Comparison of ENCODE assay signal across 20 cellular contexts in the genomic region with DNA sequence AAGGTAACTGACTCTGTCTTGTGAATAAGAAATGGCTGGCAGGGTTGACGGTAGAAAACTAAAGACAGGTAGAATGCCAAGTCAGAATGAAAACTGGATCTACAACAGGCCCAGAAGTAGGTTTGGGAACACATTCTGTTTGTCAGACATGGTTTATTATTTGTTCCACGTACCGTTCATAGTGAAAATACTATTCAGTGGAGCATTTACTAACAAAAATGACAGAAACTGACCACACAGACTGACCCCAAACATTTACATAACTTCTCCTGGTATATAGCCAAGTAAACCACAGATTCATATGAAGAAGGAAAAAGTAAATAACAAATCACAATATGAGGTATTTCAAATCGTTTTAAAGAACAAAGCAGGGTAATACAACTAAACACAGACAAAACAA.
DNase-seq lines count a peak whose midpoint lies in the region; ATAC-seq, FAIRE-seq and TF ChIP-seq lines count a peak whose summit lies in the region.
"Had no signal": no experiment of that assay in that cellular context is flagged by ENCODE, and none has a peak within 500 bp of the region (broad histone marks: within the 10 kb centered on the region; RNA-seq: fewer than 3 reads in every experiment).

No MANE protein-coding gene starts in this region.

- DNase-seq in GM12891 (ENCODE audit: insufficient read length, low spot score) (no peak), NCI-H748 (lab: John Stamatoyannopoulos, UW; ENCODE audit: unreplicated experiment) (peak; percentile 50), fibroblast of lung (ENCODE audit: low read depth in 2 of 2) (peak; percentile 54 to 68), epidermal melanocyte (ENCODE audit: insufficient read length, low spot score) (no peak), pons (ENCODE audit: low spot score) (no peak), spleen (no peak)
- DNase-seq: activated CD4-positive, alpha-beta T cell treated with anti-CD3 and anti-CD28 coated beads, Interleukin-2, amount 10 ng/mL, durations not matched to agents 24 days and 14 days; activated naive CD4-positive, alpha-beta T cell treated with Interleukin-2 at 50 U/mL for 16 hours; effector memory CD4-positive, alpha-beta T cell; foreskin fibroblast; GDM1; H9; left ventricle myocardium superior; naive B cell; NCI-H1694; NCI-H510A; psoas muscle had no signal

- no peak overlapping the region for H3K4me3 ChIP-seq in fibroblast of lung (replicated peaks in 1 of 4; ENCODE audit: control extremely low read depth in 1 of 4, insufficient read depth in 1 of 4, low read depth in 3 of 4, low read length in 4 of 4)
- H3K4me3 ChIP-seq in skeletal muscle satellite cell (ENCODE audit: low read length): no peak overlapping the region
- no peak overlapping the region for H3K4me3 ChIP-seq in spleen
- H3K4me3 ChIP-seq: psoas muscle, SJSA1 had no signal

- H3K27ac ChIP-seq in fibroblast of lung (ENCODE audit: insufficient read depth, low read length) (no peak overlapping the region), spleen (no peak overlapping the region)
- H3K27ac ChIP-seq: psoas muscle, SJSA1 had no signal

- H2AFZ ChIP-seq in fibroblast of lung (ENCODE audit: low read length): no peak overlapping the region

- H3K27me3 ChIP-seq in fibroblast of lung (ENCODE audit: control insufficient read depth, insufficient read depth, low read length) (no peaks in the 10 kb centered on the region), skeletal muscle satellite cell (ENCODE audit: control insufficient read depth, insufficient read depth, low read length) (no peaks in the 10 kb centered on the region), spleen (replicated peaks in 1 of 7) (no peaks in the 10 kb centered on the region)
- H3K27me3 ChIP-seq: SJSA1 had no signal

- peak overlapping the region; percentile 42 for H3K4me2 ChIP-seq in fibroblast of lung (ENCODE audit: extremely low read depth, insufficient read depth, low read length)
- peak overlapping the region; percentile 7 for H3K4me2 ChIP-seq in skeletal muscle satellite cell (ENCODE audit: low read length)

- TF ChIP-seq CTCF in fibroblast of lung (conservative IDR thresholded peaks at IDR 0.05 in 1 of 2, IDR thresholded peaks at IDR 0.05 in 1 of 2; ENCODE audit: low read depth in 1 of 2, low read length in 2 of 2) (no peak), spleen (IDR thresholded peaks at IDR 0.05 in 8 of 11, conservative IDR thresholded peaks at IDR 0.05 in 3 of 11) (no peak)

- H3K4me1 ChIP-seq in fibroblast of lung (ENCODE audit: control insufficient read depth, extremely low read depth, insufficient read depth, low read length): peaks cover 24% of the 10 kb centered on the region
- peaks cover 43% of the 10 kb centered on the region for H3K4me1 ChIP-seq in skeletal muscle satellite cell (ENCODE audit: control insufficient read depth, insufficient read depth, low read length)
- H3K4me1 ChIP-seq in spleen: peaks cover 0 to 24% (median 16%) of the 10 kb centered on the region in 6 donors

- no peak for ATAC-seq in HG02763 (IDR thresholded peaks at IDR 0.05; ENCODE audit: unreplicated experiment)
- ATAC-seq: left ventricle myocardium superior, psoas muscle had no signal

- peak; percentile 5 for FAIRE-seq in GM12891 (lab: Jason Lieb, UNC)

- no peaks in the 10 kb centered on the region for H3K79me2 ChIP-seq in fibroblast of lung (ENCODE audit: control insufficient read depth, insufficient read depth, low read length)

- H3K36me3 ChIP-seq in fibroblast of lung (ENCODE audit: control insufficient read depth, insufficient read depth, low read length): no peaks in the 10 kb centered on the region
- H3K36me3 ChIP-seq in skeletal muscle satellite cell (ENCODE audit: insufficient read depth, low read length): no peaks in the 10 kb centered on the region
- peaks cover 0 to 35% (median under 1%) of the 10 kb centered on the region in 6 donors for H3K36me3 ChIP-seq in spleen

- no peaks in the 10 kb centered on the region for H4K20me1 ChIP-seq in fibroblast of lung (ENCODE audit: control insufficient read depth, extremely low read depth, insufficient read depth, low read length)

- intact Hi-C loops in spleen (cut with DNase I; ENCODE audit: low total_unique reads): no loop called here

- 59 to 82% (median 76%) methylated on average over 4 of the region's 4 CpGs for WGBS in spleen, 5 donors

- H3K9ac ChIP-seq in fibroblast of lung (ENCODE audit: insufficient read depth, low read length) (no peak overlapping the region), skeletal muscle satellite cell (ENCODE audit: low read depth, low read length) (no peak overlapping the region)

- no peaks in the 10 kb centered on the region for H3K9me3 ChIP-seq in fibroblast of lung (ENCODE audit: control insufficient read depth, insufficient read depth, low read depth, low read length)
- H3K9me3 ChIP-seq in skeletal muscle satellite cell (replicated peaks; ENCODE audit: low read length): no peaks in the 10 kb centered on the region
- no peaks in the 10 kb centered on the region for H3K9me3 ChIP-seq in spleen
- H3K9me3 ChIP-seq: psoas muscle, SJSA1 had no signal

- TF ChIP-seq POLR2A in GM12891 (IDR thresholded peaks at IDR 0.05; ENCODE audit: low read depth, low read length) (no peak), spleen (IDR thresholded peaks at IDR 0.05) (no peak)

TF ChIP-seq in GM12891, 5 proteins besides CTCF, POLR2A, EP300 and RAD21:
- TF ChIP-seq SPI1 (IDR thresholded peaks at IDR 0.05; ENCODE audit: low read depth, low read length) (no peak), POU2F2 (IDR thresholded peaks at IDR 0.05; ENCODE audit: low read depth, low read length) (no peak), PAX5 (IDR thresholded peaks at IDR 0.05; ENCODE audit: insufficient read depth, low read length, severe bottlenecking) (no peak), POLR2AphosphoS5 (IDR thresholded peaks at IDR 0.05; ENCODE audit: low read depth, low read length) (no peak), TAF1 (IDR thresholded peaks at IDR 0.05; ENCODE audit: low read depth, low read length) (no peak)

Comparison
In these comparisons a context has a peak if more than half of its experiments do, and no peak if none do; other contexts are left out.
1. DNase-seq: peak in NCI-H748 (single experiment) and fibroblast of lung (2 of 2); none in GM12891 (single experiment), epidermal melanocyte (single experiment), pons (single experiment) and spleen (single experiment).